2 cellular contexts compared by ENCODE assay signal in the genomic region with DNA sequence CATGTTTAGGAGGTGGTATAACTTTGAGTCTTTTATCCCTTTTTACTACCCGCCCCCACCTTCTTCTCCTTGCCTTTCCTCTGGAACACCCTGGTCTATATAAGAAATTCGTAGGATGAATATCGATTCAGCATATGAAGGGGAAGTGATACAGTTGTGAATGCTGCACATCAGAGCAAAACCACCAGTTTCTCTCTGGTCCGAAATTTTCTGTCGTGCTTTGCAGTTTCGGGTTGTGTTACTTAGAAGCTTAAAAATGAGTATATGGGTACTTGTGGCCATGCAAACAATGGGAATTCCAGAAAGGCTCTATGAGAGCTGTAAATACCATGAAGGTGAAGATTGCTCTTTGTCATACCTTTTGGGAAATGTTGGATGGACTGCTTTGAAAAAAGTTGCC.
TF ChIP-seq lines count a peak whose summit lies in the region.

No MANE protein-coding gene starts in this region.

TF ChIP-seq in HepG2, 621 proteins besides CTCF, POLR2A, EP300 and RAD21 (continued from another document):
- no peak for TF ChIP-seq HIC2 (CRISPR knock-in tag; IDR thresholded peaks at IDR 0.05; ENCODE audit: low read depth)
- TF ChIP-seq MIER2 (CRISPR knock-in tag; IDR thresholded peaks at IDR 0.05) = no peak
- TF ChIP-seq, protein P1, sequence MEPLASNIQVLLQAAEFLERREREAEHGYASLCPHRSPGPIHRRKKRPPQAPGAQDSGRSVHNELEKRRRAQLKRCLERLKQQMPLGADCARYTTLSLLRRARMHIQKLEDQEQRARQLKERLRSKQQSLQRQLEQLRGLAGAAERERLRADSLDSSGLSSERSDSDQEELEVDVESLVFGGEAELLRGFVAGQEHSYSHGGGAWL (CRISPR knock-in tag; IDR thresholded peaks at IDR 0.05) = no peak
- TF ChIP-seq ZNF605 (CRISPR knock-in tag; IDR thresholded peaks at IDR 0.05) = no peak
- no peak for TF ChIP-seq ZNF576 (CRISPR knock-in tag; IDR thresholded peaks at IDR 0.05)
- TF ChIP-seq, protein P2, sequence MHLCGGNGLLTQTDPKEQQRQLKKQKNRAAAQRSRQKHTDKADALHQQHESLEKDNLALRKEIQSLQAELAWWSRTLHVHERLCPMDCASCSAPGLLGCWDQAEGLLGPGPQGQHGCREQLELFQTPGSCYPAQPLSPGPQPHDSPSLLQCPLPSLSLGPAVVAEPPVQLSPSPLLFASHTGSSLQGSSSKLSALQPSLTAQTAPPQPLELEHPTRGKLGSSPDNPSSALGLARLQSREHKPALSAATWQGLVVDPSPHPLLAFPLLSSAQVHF (CRISPR knock-in tag; IDR thresholded peaks at IDR 0.05) = no peak
- no peak for TF ChIP-seq SATB2 (CRISPR knock-in tag; IDR thresholded peaks at IDR 0.05)

TF ChIP-seq in SK-N-SH, 30 proteins besides CTCF, POLR2A, EP300 and RAD21 (continued from another document):
- no peak for TF ChIP-seq REST (IDR thresholded peaks at IDR 0.05; ENCODE audit: low read depth, low read length)
- TF ChIP-seq PBX3 (IDR thresholded peaks at IDR 0.05) = no peak
- TF ChIP-seq, protein P3, sequence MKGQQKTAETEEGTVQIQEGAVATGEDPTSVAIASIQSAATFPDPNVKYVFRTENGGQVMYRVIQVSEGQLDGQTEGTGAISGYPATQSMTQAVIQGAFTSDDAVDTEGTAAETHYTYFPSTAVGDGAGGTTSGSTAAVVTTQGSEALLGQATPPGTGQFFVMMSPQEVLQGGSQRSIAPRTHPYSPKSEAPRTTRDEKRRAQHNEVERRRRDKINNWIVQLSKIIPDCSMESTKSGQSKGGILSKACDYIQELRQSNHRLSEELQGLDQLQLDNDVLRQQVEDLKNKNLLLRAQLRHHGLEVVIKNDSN (IDR thresholded peaks at IDR 0.05; ENCODE audit: borderline replicate concordance, low read depth) = no peak
- TF ChIP-seq YY1 (IDR thresholded peaks at IDR 0.05; ENCODE audit: low read depth) = no peak
- no peak for TF ChIP-seq MEF2A (IDR thresholded peaks at IDR 0.05; ENCODE audit: borderline replicate concordance, low read depth)
- TF ChIP-seq, protein P4, sequence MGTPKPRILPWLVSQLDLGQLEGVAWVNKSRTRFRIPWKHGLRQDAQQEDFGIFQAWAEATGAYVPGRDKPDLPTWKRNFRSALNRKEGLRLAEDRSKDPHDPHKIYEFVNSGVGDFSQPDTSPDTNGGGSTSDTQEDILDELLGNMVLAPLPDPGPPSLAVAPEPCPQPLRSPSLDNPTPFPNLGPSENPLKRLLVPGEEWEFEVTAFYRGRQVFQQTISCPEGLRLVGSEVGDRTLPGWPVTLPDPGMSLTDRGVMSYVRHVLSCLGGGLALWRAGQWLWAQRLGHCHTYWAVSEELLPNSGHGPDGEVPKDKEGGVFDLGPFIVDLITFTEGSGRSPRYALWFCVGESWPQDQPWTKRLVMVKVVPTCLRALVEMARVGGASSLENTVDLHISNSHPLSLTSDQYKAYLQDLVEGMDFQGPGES (IDR thresholded peaks at IDR 0.05; ENCODE audit: low read depth, low read length) = no peak
- no peak for TF ChIP-seq JUND (IDR thresholded peaks at IDR 0.05)
- no peak for TF ChIP-seq GATA2 (CRISPR knock-in tag; IDR thresholded peaks at IDR 0.05)
- no peak for TF ChIP-seq MXI1 (IDR thresholded peaks at IDR 0.05; ENCODE audit: low read depth, low read length)
- TF ChIP-seq TCF12 (IDR thresholded peaks at IDR 0.05) = no peak
- no peak for TF ChIP-seq RXRA (IDR thresholded peaks at IDR 0.05; ENCODE audit: borderline replicate concordance, low read depth)
- TF ChIP-seq TAF1 (IDR thresholded peaks at IDR 0.05; ENCODE audit: borderline replicate concordance, low read depth, low read length) = no peak
- no peak for TF ChIP-seq POLR2AphosphoS5 (IDR thresholded peaks at IDR 0.05; ENCODE audit: low read depth, low read length)
- no peak for TF ChIP-seq ZBTB33 (IDR thresholded peaks at IDR 0.05; ENCODE audit: borderline replicate concordance, low read depth)
